ENCODE assay signal across 15 cellular contexts in genomic region chr10:132607491-132607890, GRCh38.
"Had no signal": no experiment of that assay in that cellular context is flagged by ENCODE, and none has a peak within 500 bp of the region (broad histone marks: within the 10 kb centered on the region; RNA-seq: fewer than 3 reads in every experiment).

No MANE protein-coding gene starts in this region.

- ATAC-seq: WTC11 had no signal

- DNase-seq: activated CD4-positive, alpha-beta T cell treated with anti-CD3 and anti-CD28 coated beads, Interleukin-2, amount 10 ng/mL, durations not matched to agents 7 days and 5 days; activated gamma-delta T cell treated with Interleukin-2 at 50 U/mL for 16 hours; endodermal cell; erythroblast; mammary epithelial cell; natural killer cell; occipital lobe; stimulated activated CD4-positive, alpha-beta T cell treated with anti-CD3 and anti-CD28 coated beads, Interleukin-15, amount 100 ng/mL, for 24 hours; stimulated activated CD4-positive, alpha-beta T cell treated with anti-CD3 and anti-CD28 coated beads, Interleukin-4, amount 100 ng/mL, for 24 hours; T-helper 17 cell had no signal

- H3K36me3 Mint-ChIP-seq: natural killer cell had no signal

- H3K27me3 Mint-ChIP-seq: activated T-cell treated with anti-CD3 and anti-CD28 coated beads, Interleukin-2, amount 50 U/mL, for 24 hours; central memory CD8-positive, alpha-beta T cell; stimulated activated naive CD8-positive, alpha-beta T cell treated with anti-CD3 and anti-CD28 coated beads, Interleukin-15, Interleukin-2, amounts not matched to agents 100 ng/mL and 50 ng/mL, for 24 hours; T-helper 17 cell had no signal

- H3K9me3 Mint-ChIP-seq: central memory CD8-positive, alpha-beta T cell; natural killer cell; stimulated activated naive CD8-positive, alpha-beta T cell treated with anti-CD3 and anti-CD28 coated beads, Interleukin-15, Interleukin-2, amounts not matched to agents 100 ng/mL and 50 ng/mL, for 24 hours had no signal

- H3K4me1 Mint-ChIP-seq: WTC11 had no signal

- H3K4me3 Mint-ChIP-seq: activated CD4-positive, alpha-beta T cell treated with anti-CD3 and anti-CD28 coated beads, Interleukin-2, amount 10 ng/mL, durations not matched to agents 7 days and 5 days; activated T-cell treated with anti-CD3 and anti-CD28 coated beads, Interleukin-2, amount 50 U/mL, for 24 hours; central memory CD8-positive, alpha-beta T cell; endodermal cell; natural killer cell; stimulated activated naive CD8-positive, alpha-beta T cell treated with anti-CD3 and anti-CD28 coated beads, Interleukin-15, Interleukin-2, amounts not matched to agents 100 ng/mL and 50 ng/mL, for 24 hours; T-helper 17 cell; WTC11 had no signal

- FAIRE-seq: urothelium cell line had no signal

- H3K27ac Mint-ChIP-seq: activated CD4-positive, alpha-beta T cell treated with anti-CD3 and anti-CD28 coated beads, Interleukin-2, amount 10 ng/mL, durations not matched to agents 7 days and 5 days; activated T-cell treated with anti-CD3 and anti-CD28 coated beads, Interleukin-2, amount 50 U/mL, for 24 hours; endodermal cell; natural killer cell; stimulated activated naive CD8-positive, alpha-beta T cell treated with anti-CD3 and anti-CD28 coated beads, Interleukin-15, Interleukin-2, amounts not matched to agents 100 ng/mL and 50 ng/mL, for 24 hours; T-helper 17 cell; WTC11 had no signal
